In genomic region chr2:217936952-217937351, GRCh38 we compare ENCODE assay signal across 15 cellular contexts.
DNase-seq lines count a peak whose midpoint lies in the region; ATAC-seq and TF ChIP-seq lines count a peak whose summit lies in the region.
"Had no signal": no experiment of that assay in that cellular context is flagged by ENCODE, and none has a peak within 500 bp of the region (broad histone marks: within the 10 kb centered on the region; RNA-seq: fewer than 3 reads in every experiment).

No MANE protein-coding gene starts in this region.

- DNase-seq in breast epithelium (ENCODE audit: low spot score in 2 of 2) = no peak
- no peak for DNase-seq in mammary epithelial cell
- peak; percentile 6 for DNase-seq in left ventricle myocardium inferior
- no peak for DNase-seq in progenitor cell of endocrine pancreas (ENCODE audit: low spot score, unreplicated experiment)
- DNase-seq in vagina (ENCODE audit: extremely low spot score in 2 of 2) = no peak
- DNase-seq in NCI-H1417 (lab: John Stamatoyannopoulos, UW) = no peak
- DNase-seq in activated CD4-positive, alpha-beta T cell treated with anti-CD3 and anti-CD28 coated beads for 1 hour = no peak
- DNase-seq: activated CD8-positive, alpha-beta T cell treated with anti-CD3 and anti-CD28 coated beads, Interleukin-2, amount 10 ng/mL, durations not matched to agents 7 days and 5 days; activated naive CD4-positive, alpha-beta T cell treated with Interleukin-2 at 50 U/mL for 16 hours; NCI-H2107; stimulated activated CD4-positive, alpha-beta T cell treated with anti-CD3 and anti-CD28 coated beads, Interleukin-12 subunit alpha, Interleukin-12 subunit beta, amount 100 ng/mL, for 4 hours; stimulated activated CD8-positive, alpha-beta memory T cell treated with anti-CD3 and anti-CD28 coated beads, Interleukin-4, amount 100 ng/mL, for 48 hours had no signal

- TF ChIP-seq CTCF in breast epithelium (IDR thresholded peaks at IDR 0.05) (no peak), mammary epithelial cell (conservative IDR thresholded peaks at IDR 0.05 in 1 of 2, IDR thresholded peaks at IDR 0.05 in 1 of 2; ENCODE audit: extremely low read depth in 1 of 2, insufficient read depth in 1 of 2, low read depth in 1 of 2, low read length in 2 of 2) (no peak), left ventricle myocardium inferior (IDR thresholded peaks at IDR 0.05; ENCODE audit: borderline replicate concordance) (no peak), progenitor cell of endocrine pancreas (IDR thresholded peaks at IDR 0.05; ENCODE audit: unreplicated experiment) (no peak), vagina (IDR thresholded peaks at IDR 0.05) (no peak)

- no peak for ATAC-seq in HG02623 (IDR thresholded peaks at IDR 0.05; ENCODE audit: unreplicated experiment)
- ATAC-seq: activated CD8-positive, alpha-beta T cell treated with anti-CD3 and anti-CD28 coated beads, Interleukin-2, amount 10 ng/mL, durations not matched to agents 7 days and 5 days; mucosa of descending colon had no signal

- BruUV-seq in mammary epithelial cell (replicated peaks; lab: Mats Ljungman, UMichigan) = no TSS peak

- H2AFZ ChIP-seq in mammary epithelial cell (ENCODE audit: low read depth, low read length) = no peak overlapping the region

- H3K27me3 Mint-ChIP-seq in progenitor cell of endocrine pancreas = peaks cover 12% of the 10 kb centered on the region

- intact Hi-C loops in breast epithelium (cut with DNase I; ENCODE audit: low total_unique reads) (no loop called here), mammary epithelial cell (cut with micrococcal nuclease) (no loop called here), left ventricle myocardium inferior (cut with micrococcal nuclease) (no loop called here), vagina (cut with DNase I) (no loop called here)

- WGBS in mammary epithelial cell (ENCODE audit: low coverage, missing lambda C conversion rate) = 71% methylated on average over 9 of the region's 10 CpGs

- peaks cover 27% of the 10 kb centered on the region for H3K4me1 Mint-ChIP-seq in progenitor cell of endocrine pancreas (ENCODE audit: low read depth)

- H3K27me3 ChIP-seq in breast epithelium (no peaks in the 10 kb centered on the region), mammary epithelial cell (ENCODE audit: insufficient read depth, low read length) (peaks cover 2% of the 10 kb centered on the region), left ventricle myocardium inferior (ENCODE audit: low read depth) (no peaks in the 10 kb centered on the region), vagina (no peaks in the 10 kb centered on the region)

- H3K4me3 ChIP-seq in breast epithelium (peak overlapping the region in 2 of 3 donors; percentile 9 to 76), mammary epithelial cell (replicated peaks in 1 of 3; ENCODE audit: insufficient read depth in 1 of 3, low read depth in 2 of 3, low read length in 3 of 3) (no peak overlapping the region), left ventricle myocardium inferior (peak overlapping the region; percentile 84), vagina (peak overlapping the region; percentile 17 to 42)
- H3K4me3 ChIP-seq: mucosa of descending colon had no signal

- CTCF ChIA-PET in mammary epithelial cell (lab: Charles Lee; ENCODE audit: low non-redundant PET) = no interaction called here

- H3K4me1 ChIP-seq in breast epithelium (peaks cover 23 to 40% of the 10 kb centered on the region in 2 donors), mammary epithelial cell (ENCODE audit: insufficient read depth, low read length) (peaks cover 24% of the 10 kb centered on the region), left ventricle myocardium inferior (peaks cover 100% of the 10 kb centered on the region), vagina (peaks cover 99% of the 10 kb centered on the region)

- H3K36me3 ChIP-seq in breast epithelium (no peaks in the 10 kb centered on the region), mammary epithelial cell (ENCODE audit: insufficient read depth, low read length) (no peaks in the 10 kb centered on the region), left ventricle myocardium inferior (peaks cover 4% of the 10 kb centered on the region), vagina (no peaks in the 10 kb centered on the region)

- dilution Hi-C loops in mammary epithelial cell (cut with HindIII; ENCODE audit: low sequenced_read_pairs) = no loop called here

- H4K20me1 ChIP-seq in mammary epithelial cell (ENCODE audit: insufficient read depth, low read length) = no peaks in the 10 kb centered on the region

- H3K9me3 ChIP-seq in breast epithelium (no peaks in the 10 kb centered on the region), mammary epithelial cell (replicated peaks; ENCODE audit: insufficient read depth, low read length) (no peaks in the 10 kb centered on the region), left ventricle myocardium inferior (replicated peaks) (no peaks in the 10 kb centered on the region), vagina (no peaks in the 10 kb centered on the region)
- H3K9me3 ChIP-seq: mucosa of descending colon had no signal

- TF ChIP-seq POLR2A in breast epithelium (IDR thresholded peaks at IDR 0.05) (no peak), vagina (IDR thresholded peaks at IDR 0.05) (no peak)

- no peaks in the 10 kb centered on the region for H3K79me2 ChIP-seq in mammary epithelial cell (ENCODE audit: insufficient read depth, low read length)

- H3K9me3 Mint-ChIP-seq in progenitor cell of endocrine pancreas (ENCODE audit: low read depth) = no peaks in the 10 kb centered on the region
- H3K9me3 Mint-ChIP-seq: T-helper 2 cell treated with Interferon-gamma antibody and Interleukin-4, amounts not matched to agents 5 μg/mL and 100 μg/mL, for 36 hours had no signal

- no peaks in the 10 kb centered on the region for H3K36me3 Mint-ChIP-seq in progenitor cell of endocrine pancreas (ENCODE audit: insufficient read depth)

- no peak overlapping the region for H3K27ac Mint-ChIP-seq in progenitor cell of endocrine pancreas
- H3K27ac Mint-ChIP-seq: activated CD8-positive, alpha-beta T cell treated with anti-CD3 and anti-CD28 coated beads, Interleukin-2, amount 10 ng/mL, durations not matched to agents 7 days and 5 days; T-helper 2 cell treated with Interferon-gamma antibody and Interleukin-4, amounts not matched to agents 5 μg/mL and 100 μg/mL, for 36 hours had no signal

- in situ Hi-C loops in mammary epithelial cell (cut with MboI; ENCODE audit: low sequenced_read_pairs in 2 of 2) = no loop called here

- H3K9ac ChIP-seq in mammary epithelial cell (ENCODE audit: insufficient read depth, low read length) = no peak overlapping the region

- peak overlapping the region; percentile 91 to 96 for H3K27ac ChIP-seq in breast epithelium
- H3K27ac ChIP-seq in mammary epithelial cell (ENCODE audit: insufficient read depth, low read depth, low read length) = no peak overlapping the region
- peak overlapping the region; percentile 95 for H3K27ac ChIP-seq in left ventricle myocardium inferior (replicated peaks)
- peak overlapping the region; percentile 87 for H3K27ac ChIP-seq in vagina

- no peak overlapping the region for H3K4me2 ChIP-seq in mammary epithelial cell (ENCODE audit: insufficient read depth, low read depth, low read length)

- H3K4me3 Mint-ChIP-seq in progenitor cell of endocrine pancreas (ENCODE audit: low read depth) = peak overlapping the region; percentile 47
- H3K4me3 Mint-ChIP-seq: activated CD8-positive, alpha-beta T cell treated with anti-CD3 and anti-CD28 coated beads, Interleukin-2, amount 10 ng/mL, durations not matched to agents 7 days and 5 days; T-helper 2 cell treated with Interferon-gamma antibody and Interleukin-4, amounts not matched to agents 5 μg/mL and 100 μg/mL, for 36 hours had no signal

Comparison
In these comparisons a context has a peak if more than half of its experiments do, and no peak if none do; other contexts are left out.
1. H3K4me3 ChIP-seq: peak in breast epithelium (2 of 3), left ventricle myocardium inferior (single experiment) and vagina (2 of 2); none in mammary epithelial cell (0 of 3).